Comparison of ENCODE assay signal across 12 cellular contexts in the genomic region with DNA sequence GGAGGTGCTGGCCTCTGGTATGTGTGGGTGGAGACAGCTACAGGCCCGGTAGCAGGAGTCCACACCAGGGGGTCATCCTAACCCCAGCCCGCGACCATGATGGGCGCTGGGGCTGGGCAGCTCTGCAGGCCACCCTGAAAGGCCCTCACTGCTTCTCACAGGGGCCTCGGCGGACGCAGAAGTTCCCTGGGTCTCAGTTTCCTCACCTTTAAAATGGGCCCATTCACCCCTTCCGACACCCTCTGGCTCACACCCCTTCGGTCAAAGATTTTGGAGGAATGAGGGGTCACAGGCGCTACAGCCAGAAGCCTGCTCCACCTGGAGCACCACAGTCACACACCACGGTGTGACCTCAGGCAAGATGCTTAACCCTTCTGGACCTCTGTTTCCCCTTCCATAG. TPM values are rescaled to one million over a fixed set of nuclear protein-coding genes. Genes with fewer than 3 reads are reported as not detected.
A peak's percentile ranks its signal among the peaks of the same experiment; 100 is the strongest.
DNase-seq lines count a peak whose midpoint lies in the region; ATAC-seq and TF ChIP-seq lines count a peak whose summit lies in the region.
"Had no signal": no experiment of that assay in that cellular context is flagged by ENCODE, and none has a peak within 500 bp of the region (broad histone marks: within the 10 kb centered on the region; RNA-seq: fewer than 3 reads in every experiment).

No MANE protein-coding gene starts in this region.

- DNase-seq in adipocyte (ENCODE audit: low read depth): no peak
- no peak for DNase-seq in immature natural killer cell
- no peak for DNase-seq in progenitor cell of endocrine pancreas (ENCODE audit: low spot score, unreplicated experiment)
- DNase-seq in foreskin fibroblast: no peak
- DNase-seq: activated T-cell treated with anti-CD3 and anti-CD28 coated beads, Interleukin-2, amount 50 U/mL, for 1 hour; NCI-H526 treated with DMSO at 0.1 percent for 48 hours had no signal

- H3K4me3 Mint-ChIP-seq in immature natural killer cell (peak overlapping the region in 4 of 5 donors; percentile 26 to 53 (median 30)), progenitor cell of endocrine pancreas (ENCODE audit: low read depth) (no peak overlapping the region)

- H3K27ac ChIP-seq in BLaER1 treated with 17β-estradiol and CSF1 and Interleukin-3, amounts not matched to agents 10 nM and 100 nM: peak overlapping the region; percentile 56 to 100 (median 98); a peak in 21 of 22 replicates
- H3K27ac ChIP-seq in skeletal muscle tissue (ENCODE audit: low read depth, low read length): peak overlapping the region; percentile 83

- no peaks in the 10 kb centered on the region for H3K9me3 ChIP-seq in BLaER1 treated with 17β-estradiol and CSF1 and Interleukin-3, amounts not matched to agents 10 nM and 100 nM (replicated peaks in 1 of 11)
- H3K9me3 ChIP-seq in adipocyte (ENCODE audit: control insufficient read depth, low read length): no peaks in the 10 kb centered on the region
- no peaks in the 10 kb centered on the region for H3K9me3 ChIP-seq in skeletal muscle tissue (ENCODE audit: control insufficient read depth in 3 of 3, low read length in 3 of 3)

- H3K27me3 ChIP-seq in BLaER1 treated with 17β-estradiol and CSF1 and Interleukin-3, amounts not matched to agents 10 nM and 100 nM: no peaks in the 10 kb centered on the region
- H3K27me3 ChIP-seq in adipocyte (replicated peaks; ENCODE audit: control insufficient read depth, insufficient read depth, low read length) (no peaks in the 10 kb centered on the region), skeletal muscle tissue (ENCODE audit: control insufficient read depth in 3 of 3, insufficient read depth in 3 of 3, low read length in 3 of 3) (no peaks in the 10 kb centered on the region)

- H3K36me3 ChIP-seq in BLaER1 treated with 17β-estradiol and CSF1 and Interleukin-3, amounts not matched to agents 10 nM and 100 nM: peaks cover 0 to 63% (median 14%) of the 10 kb centered on the region in 11 experiments; a peak in 14 of 22 replicates
- H3K36me3 ChIP-seq in adipocyte (ENCODE audit: control insufficient read depth, insufficient read depth, low read length, severe bottlenecking) (peaks cover 9% of the 10 kb centered on the region), skeletal muscle tissue (ENCODE audit: control insufficient read depth in 3 of 3, insufficient read depth in 3 of 3, low read length in 3 of 3) (no peaks in the 10 kb centered on the region)

- peak overlapping the region; percentile 82 to 95 (median 87) for H3K9ac ChIP-seq in BLaER1 treated with 17β-estradiol and CSF1 and Interleukin-3, amounts not matched to agents 10 nM and 100 nM
- peak overlapping the region; percentile 87 for H3K9ac ChIP-seq in adipocyte (ENCODE audit: low read length)
- H3K9ac ChIP-seq in skeletal muscle tissue (ENCODE audit: low read depth in 1 of 3, low read length in 3 of 3): peak overlapping the region in 2 of 3 donors; percentile 23 to 57

- H3K9me3 Mint-ChIP-seq in immature natural killer cell (no peaks in the 10 kb centered on the region), progenitor cell of endocrine pancreas (ENCODE audit: low read depth) (no peaks in the 10 kb centered on the region)

- no peak for ATAC-seq in HG02981 (IDR thresholded peaks at IDR 0.05; ENCODE audit: unreplicated experiment)
- ATAC-seq in HG02610 (IDR thresholded peaks at IDR 0.05; ENCODE audit: unreplicated experiment): no peak

- H3K4me2 ChIP-seq in BLaER1 treated with 17β-estradiol and CSF1 and Interleukin-3, amounts not matched to agents 10 nM and 100 nM: peak overlapping the region; percentile 92 to 100 (median 99)

- peaks cover 13 to 18% (median 15%) of the 10 kb centered on the region in 3 donors for H3K27me3 Mint-ChIP-seq in immature natural killer cell (ENCODE audit: low read depth in 3 of 3)
- peaks cover 19% of the 10 kb centered on the region for H3K27me3 Mint-ChIP-seq in progenitor cell of endocrine pancreas

- H4K20me1 ChIP-seq in BLaER1 treated with 17β-estradiol and CSF1 and Interleukin-3, amounts not matched to agents 10 nM and 100 nM: peaks cover 22 to 98% (median 65%) of the 10 kb centered on the region in 11 experiments

- peaks cover 73 to 85% of the 10 kb centered on the region in 2 donors for H3K4me1 Mint-ChIP-seq in immature natural killer cell
- H3K4me1 Mint-ChIP-seq in progenitor cell of endocrine pancreas (ENCODE audit: low read depth): peaks cover 25% of the 10 kb centered on the region

- peak overlapping the region in 3 of 6 donors; percentile 11 to 69 (median 63) for H3K27ac Mint-ChIP-seq in immature natural killer cell
- no peak overlapping the region for H3K27ac Mint-ChIP-seq in progenitor cell of endocrine pancreas

- H3K36me3 Mint-ChIP-seq in immature natural killer cell: peaks cover 0 to 3% (median 0%) of the 10 kb centered on the region in 3 donors
- no peaks in the 10 kb centered on the region for H3K36me3 Mint-ChIP-seq in progenitor cell of endocrine pancreas (ENCODE audit: insufficient read depth)

- H3K4me3 ChIP-seq in BLaER1 treated with 17β-estradiol and CSF1 and Interleukin-3, amounts not matched to agents 10 nM and 100 nM: peak overlapping the region in 8 of 10 experiments; percentile 16 to 98 (median 54); a peak in 14 of 20 replicates
- H3K4me3 ChIP-seq in adipocyte (ENCODE audit: low read length): peak overlapping the region; percentile 66
- H3K4me3 ChIP-seq in skeletal muscle tissue (ENCODE audit: low read length in 3 of 3): peak overlapping the region in 2 of 3 donors; percentile 13 to 38
- H3K4me3 ChIP-seq in foreskin fibroblast (ENCODE audit: low read depth in 1 of 2, low read length in 2 of 2): no peak overlapping the region

- H3K4me1 ChIP-seq in BLaER1 treated with 17β-estradiol and CSF1 and Interleukin-3, amounts not matched to agents 10 nM and 100 nM: peaks cover 95 to 100% (median 100%) of the 10 kb centered on the region in 10 experiments
- peaks cover 97% of the 10 kb centered on the region for H3K4me1 ChIP-seq in adipocyte (ENCODE audit: control insufficient read depth, insufficient read depth, low read length)
- peaks cover 96 to 98% (median 97%) of the 10 kb centered on the region in 3 donors for H3K4me1 ChIP-seq in skeletal muscle tissue (ENCODE audit: control insufficient read depth in 3 of 3, insufficient read depth in 3 of 3, low read length in 3 of 3)

- TF ChIP-seq CTCF in progenitor cell of endocrine pancreas (IDR thresholded peaks at IDR 0.05; ENCODE audit: unreplicated experiment) (no peak), foreskin fibroblast (IDR thresholded peaks at IDR 0.05; ENCODE audit: low read depth, low read length) (no peak)

RNA-seq across cellular contexts. Expression of gene PLXND1, which starts 8.0 kb away (rescaled TPM):
- 10 to 100 TPM in 1 of 3 donors, 1 to 10 TPM in 2; 3.1 to 30.2 (median 6.1) TPM for polyA plus RNA-seq in immature natural killer cell
- total RNA-seq in skeletal muscle tissue (92.4 TPM), progenitor cell of endocrine pancreas (17.6 and 18.0 TPM in 2 replicates)

RNA-seq across cellular contexts. Expression of gene H1-8, which starts 55.5 kb away (rescaled TPM):
- polyA plus RNA-seq in immature natural killer cell: not detected
- total RNA-seq in skeletal muscle tissue (not detected), progenitor cell of endocrine pancreas (not detected in 2 replicates)
- total RNA-seq: mucosa of gallbladder, SK-MEL-5 had no signal

Comparison
In these comparisons a context has a peak if more than half of its experiments do, and no peak if none do; other contexts are left out.
1. H3K4me3 ChIP-seq: peak in BLaER1 treated with 17β-estradiol and CSF1 and Interleukin-3, amounts not matched to agents 10 nM and 100 nM (8 of 10), adipocyte (single experiment) and skeletal muscle tissue (2 of 3); none in foreskin fibroblast (0 of 2).
2. Peak in every context shown above with its lines, with median percentiles within 50 percentile points of each other: H3K9ac ChIP-seq.